ENCODE assay signal across 17 cellular contexts in genomic region chr12:42958271-42958674, GRCh38.
DNase-seq lines count a peak whose midpoint lies in the region; ATAC-seq and TF ChIP-seq lines count a peak whose summit lies in the region.
"Had no signal": no experiment of that assay in that cellular context is flagged by ENCODE, and none has a peak within 500 bp of the region (broad histone marks: within the 10 kb centered on the region; RNA-seq: fewer than 3 reads in every experiment).

No MANE protein-coding gene starts in this region.

- H3K36me3 Mint-ChIP-seq in brain, result no peaks in the 10 kb centered on the region
- H3K36me3 Mint-ChIP-seq: activated naive CD4-positive, alpha-beta T cell treated with anti-CD3 and anti-CD28 coated beads, Interleukin-2, amount 50 U/mL, for 24 hours; CD4-positive, CD25-positive, alpha-beta regulatory T cell had no signal

- peaks cover 3% of the 10 kb centered on the region for H3K27me3 Mint-ChIP-seq in brain
- H3K27me3 Mint-ChIP-seq: CD4-positive, CD25-positive, alpha-beta regulatory T cell had no signal

- H3K4me3 ChIP-seq in BE2C (ENCODE audit: low read depth, low read length), result no peak overlapping the region
- H3K4me3 ChIP-seq: SJSA1 had no signal

- peak overlapping the region in 4 of 5 experiments; percentile 24 to 94 (median 40) for H3K27ac Mint-ChIP-seq in brain
- H3K27ac Mint-ChIP-seq: activated naive CD4-positive, alpha-beta T cell treated with anti-CD3 and anti-CD28 coated beads, Interleukin-2, amount 50 U/mL, for 24 hours; CD4-positive, CD25-positive, alpha-beta regulatory T cell had no signal

- ATAC-seq in left ventricle myocardium superior, result peak; percentile 73
- ATAC-seq in HG02870 (IDR thresholded peaks at IDR 0.05; ENCODE audit: unreplicated experiment), result no peak

- no peak for TF ChIP-seq CTCF in BE2C (IDR thresholded peaks at IDR 0.05; ENCODE audit: low read depth, low read length)
- TF ChIP-seq CTCF in brain (conservative IDR thresholded peaks at IDR 0.05), result no peak

- H3K36me3 ChIP-seq in BE2C, result no peaks in the 10 kb centered on the region
- H3K36me3 ChIP-seq: SJSA1 had no signal

- peaks cover 5 to 16% (median 6%) of the 10 kb centered on the region in 5 experiments for H3K9me3 Mint-ChIP-seq in brain
- H3K9me3 Mint-ChIP-seq: activated naive CD4-positive, alpha-beta T cell treated with anti-CD3 and anti-CD28 coated beads, Interleukin-2, amount 50 U/mL, for 24 hours had no signal

- H3K4me3 Mint-ChIP-seq in brain, result peak overlapping the region in 2 of 5 experiments; percentile 28 to 29
- H3K4me3 Mint-ChIP-seq: activated naive CD4-positive, alpha-beta T cell treated with anti-CD3 and anti-CD28 coated beads, Interleukin-2, amount 50 U/mL, for 24 hours; CD4-positive, CD25-positive, alpha-beta regulatory T cell had no signal

- intact Hi-C loops in left ventricle myocardium superior (cut with micrococcal nuclease), result no loop called here

- H3K9me3 ChIP-seq in BE2C, result no peaks in the 10 kb centered on the region

- no peaks in the 10 kb centered on the region for H3K27me3 ChIP-seq in BE2C
- H3K27me3 ChIP-seq: SJSA1 had no signal

- DNase-seq in BE2C (peak; percentile 47), LHCN-M2 (ENCODE audit: low read depth) (peak; percentile 52), left ventricle myocardium superior (no peak), RKO (ENCODE audit: low spot score) (no peak)
- no peak for DNase-seq in activated naive CD4-positive, alpha-beta T cell (lab: John Stamatoyannopoulos, UW)
- DNase-seq in stimulated activated CD4-positive, alpha-beta T cell treated with anti-CD3 and anti-CD28 coated beads, Interleukin-4, amount 100 ng/mL, for 4 hours, result no peak
- DNase-seq: activated CD4-positive, alpha-beta T cell treated with anti-CD3 and anti-CD28 coated beads, Interleukin-2, amount 50 U/mL, for 4 hours; CD4-positive, CD25-positive, alpha-beta regulatory T cell; DND-41; KG1; NCI-H1417; NCI-H2227 treated with DMSO at 0.1 percent for 48 hours; stimulated activated CD4-positive, alpha-beta T cell treated with anti-CD3 and anti-CD28 coated beads, Interleukin-1b, Interleukin-23, amount 100 ng/mL, for 48 hours had no signal

- H3K4me1 Mint-ChIP-seq in brain, result peaks cover 26% of the 10 kb centered on the region
- H3K4me1 Mint-ChIP-seq: activated naive CD4-positive, alpha-beta T cell treated with anti-CD3 and anti-CD28 coated beads, Interleukin-2, amount 50 U/mL, for 24 hours; CD4-positive, CD25-positive, alpha-beta regulatory T cell had no signal

- H3K4me1 ChIP-seq in BE2C, result peaks cover 20% of the 10 kb centered on the region

Comparison
In these comparisons a context has a peak if more than half of its experiments do, and no peak if none do; other contexts are left out.
1. DNase-seq: peak in BE2C (single experiment) and LHCN-M2 (single experiment); none in left ventricle myocardium superior (single experiment), RKO (single experiment), activated naive CD4-positive, alpha-beta T cell (0 of 4) and stimulated activated CD4-positive, alpha-beta T cell treated with anti-CD3 and anti-CD28 coated beads, Interleukin-4, amount 100 ng/mL, for 4 hours (0 of 2).